1 cellular context compared by ENCODE assay signal in the genomic region with DNA sequence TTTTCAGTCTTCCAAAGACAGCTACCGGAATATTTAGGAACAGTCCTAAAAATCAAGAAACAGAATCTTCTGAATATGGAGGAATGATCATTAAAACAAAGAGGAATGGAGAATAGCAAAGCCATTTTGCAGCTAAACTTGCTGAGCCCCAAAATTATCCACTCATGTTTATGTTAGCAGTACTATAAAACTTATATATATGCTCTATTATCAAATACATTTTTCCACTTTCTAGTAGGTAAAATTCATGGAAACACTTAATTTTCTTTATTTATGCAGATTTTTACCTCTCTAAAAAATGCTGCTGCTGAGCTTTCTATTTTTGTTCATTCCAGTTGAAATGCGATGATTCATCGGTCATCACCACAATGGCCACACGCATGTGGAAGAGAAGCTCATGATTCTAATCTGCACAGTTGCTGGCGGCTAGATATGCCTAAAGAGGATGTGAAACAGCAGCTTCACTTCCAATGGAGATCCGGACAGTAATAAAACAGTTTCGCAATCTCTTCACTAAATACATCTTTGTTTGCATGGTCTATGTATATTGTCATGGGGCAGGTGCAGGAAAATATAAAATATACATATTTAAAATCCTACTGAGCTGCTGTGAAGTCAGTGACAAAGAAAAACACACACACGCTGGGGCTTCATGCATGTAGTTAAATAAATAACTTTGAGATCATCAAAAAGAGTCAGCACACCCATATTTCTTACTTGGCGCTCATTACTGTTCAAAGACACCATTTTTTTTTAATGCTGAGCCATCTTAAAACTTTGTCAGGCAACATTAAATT.
TF ChIP-seq lines count a peak whose summit lies in the region.

No MANE protein-coding gene starts in this region.

TF ChIP-seq in K562, 482 proteins besides CTCF, POLR2A, EP300 and RAD21 (continued from another document):
- TF ChIP-seq, protein P1, sequence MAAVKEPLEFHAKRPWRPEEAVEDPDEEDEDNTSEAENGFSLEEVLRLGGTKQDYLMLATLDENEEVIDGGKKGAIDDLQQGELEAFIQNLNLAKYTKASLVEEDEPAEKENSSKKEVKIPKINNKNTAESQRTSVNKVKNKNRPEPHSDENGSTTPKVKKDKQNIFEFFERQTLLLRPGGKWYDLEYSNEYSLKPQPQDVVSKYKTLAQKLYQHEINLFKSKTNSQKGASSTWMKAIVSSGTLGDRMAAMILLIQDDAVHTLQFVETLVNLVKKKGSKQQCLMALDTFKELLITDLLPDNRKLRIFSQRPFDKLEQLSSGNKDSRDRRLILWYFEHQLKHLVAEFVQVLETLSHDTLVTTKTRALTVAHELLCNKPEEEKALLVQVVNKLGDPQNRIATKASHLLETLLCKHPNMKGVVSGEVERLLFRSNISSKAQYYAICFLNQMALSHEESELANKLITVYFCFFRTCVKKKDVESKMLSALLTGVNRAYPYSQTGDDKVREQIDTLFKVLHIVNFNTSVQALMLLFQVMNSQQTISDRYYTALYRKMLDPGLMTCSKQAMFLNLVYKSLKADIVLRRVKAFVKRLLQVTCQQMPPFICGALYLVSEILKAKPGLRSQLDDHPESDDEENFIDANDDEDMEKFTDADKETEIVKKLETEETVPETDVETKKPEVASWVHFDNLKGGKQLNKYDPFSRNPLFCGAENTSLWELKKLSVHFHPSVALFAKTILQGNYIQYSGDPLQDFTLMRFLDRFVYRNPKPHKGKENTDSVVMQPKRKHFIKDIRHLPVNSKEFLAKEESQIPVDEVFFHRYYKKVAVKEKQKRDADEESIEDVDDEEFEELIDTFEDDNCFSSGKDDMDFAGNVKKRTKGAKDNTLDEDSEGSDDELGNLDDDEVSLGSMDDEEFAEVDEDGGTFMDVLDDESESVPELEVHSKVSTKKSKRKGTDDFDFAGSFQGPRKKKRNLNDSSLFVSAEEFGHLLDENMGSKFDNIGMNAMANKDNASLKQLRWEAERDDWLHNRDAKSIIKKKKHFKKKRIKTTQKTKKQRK (IDR thresholded peaks at IDR 0.05; ENCODE audit: borderline replicate concordance, low read depth, low read length): no peak
- no peak for TF ChIP-seq ZNF3 (CRISPR knock-in tag; IDR thresholded peaks at IDR 0.05)
TF ChIP-seq in K562: peak in this region for 186.
